1 cellular context compared by ENCODE assay signal in the genomic region with DNA sequence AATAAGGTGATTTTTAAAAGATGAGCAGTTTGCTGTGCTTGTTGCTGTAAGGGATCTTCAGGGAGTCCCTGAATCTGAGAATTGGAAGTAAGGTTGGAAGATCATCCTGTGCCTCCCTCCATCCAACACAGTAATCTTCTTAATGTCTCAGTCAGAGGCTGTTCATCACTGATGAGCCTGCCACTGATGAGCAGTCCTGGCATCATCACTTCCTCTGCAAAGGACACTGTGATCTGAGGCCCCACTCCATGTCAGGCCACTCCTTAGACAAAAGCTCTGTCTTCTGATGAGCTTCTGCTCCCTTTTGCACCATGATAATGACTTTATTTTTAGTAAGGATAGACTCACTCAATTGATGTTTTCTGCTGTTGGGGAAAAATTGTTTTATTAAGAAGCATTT.
TF ChIP-seq lines count a peak whose summit lies in the region.

No MANE protein-coding gene starts in this region.

TF ChIP-seq in HCT116, 20 proteins besides CTCF, POLR2A, EP300 and RAD21 (continued from another document):
- TF ChIP-seq, protein P1, sequence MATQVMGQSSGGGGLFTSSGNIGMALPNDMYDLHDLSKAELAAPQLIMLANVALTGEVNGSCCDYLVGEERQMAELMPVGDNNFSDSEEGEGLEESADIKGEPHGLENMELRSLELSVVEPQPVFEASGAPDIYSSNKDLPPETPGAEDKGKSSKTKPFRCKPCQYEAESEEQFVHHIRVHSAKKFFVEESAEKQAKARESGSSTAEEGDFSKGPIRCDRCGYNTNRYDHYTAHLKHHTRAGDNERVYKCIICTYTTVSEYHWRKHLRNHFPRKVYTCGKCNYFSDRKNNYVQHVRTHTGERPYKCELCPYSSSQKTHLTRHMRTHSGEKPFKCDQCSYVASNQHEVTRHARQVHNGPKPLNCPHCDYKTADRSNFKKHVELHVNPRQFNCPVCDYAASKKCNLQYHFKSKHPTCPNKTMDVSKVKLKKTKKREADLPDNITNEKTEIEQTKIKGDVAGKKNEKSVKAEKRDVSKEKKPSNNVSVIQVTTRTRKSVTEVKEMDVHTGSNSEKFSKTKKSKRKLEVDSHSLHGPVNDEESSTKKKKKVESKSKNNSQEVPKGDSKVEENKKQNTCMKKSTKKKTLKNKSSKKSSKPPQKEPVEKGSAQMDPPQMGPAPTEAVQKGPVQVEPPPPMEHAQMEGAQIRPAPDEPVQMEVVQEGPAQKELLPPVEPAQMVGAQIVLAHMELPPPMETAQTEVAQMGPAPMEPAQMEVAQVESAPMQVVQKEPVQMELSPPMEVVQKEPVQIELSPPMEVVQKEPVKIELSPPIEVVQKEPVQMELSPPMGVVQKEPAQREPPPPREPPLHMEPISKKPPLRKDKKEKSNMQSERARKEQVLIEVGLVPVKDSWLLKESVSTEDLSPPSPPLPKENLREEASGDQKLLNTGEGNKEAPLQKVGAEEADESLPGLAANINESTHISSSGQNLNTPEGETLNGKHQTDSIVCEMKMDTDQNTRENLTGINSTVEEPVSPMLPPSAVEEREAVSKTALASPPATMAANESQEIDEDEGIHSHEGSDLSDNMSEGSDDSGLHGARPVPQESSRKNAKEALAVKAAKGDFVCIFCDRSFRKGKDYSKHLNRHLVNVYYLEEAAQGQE (IDR thresholded peaks at IDR 0.05; ENCODE audit: low read depth) = no peak
